10 cellular contexts compared by ENCODE assay signal in genomic region chr3:95626107-95626506, GRCh38.
"Had no signal": no experiment of that assay in that cellular context is flagged by ENCODE, and none has a peak within 500 bp of the region (broad histone marks: within the 10 kb centered on the region; RNA-seq: fewer than 3 reads in every experiment).

No MANE protein-coding gene starts in this region.

- H3K9me3 ChIP-seq: HAP-1 had no signal

- ATAC-seq: GM23338, HCT116 had no signal

- H2AFZ ChIP-seq: GM23248, GM23338 had no signal

- H3K36me3 ChIP-seq: HAP-1 had no signal

- H3K27ac ChIP-seq: GM23248 had no signal

- DNase-seq: GM23248, GOT3, H9, HCEC 1CT, HFFc6 had no signal

- H3K4me3 ChIP-seq: GM23248, GM23338, HAP-1 had no signal

- FAIRE-seq: H1, H54 had no signal

- H3K4me1 ChIP-seq: HAP-1 had no signal

- H3K9ac ChIP-seq: GM23248 had no signal

- H3K4me2 ChIP-seq: GM23338 had no signal
